Comparison of ENCODE assay signal across 9 cellular contexts in the genomic region with DNA sequence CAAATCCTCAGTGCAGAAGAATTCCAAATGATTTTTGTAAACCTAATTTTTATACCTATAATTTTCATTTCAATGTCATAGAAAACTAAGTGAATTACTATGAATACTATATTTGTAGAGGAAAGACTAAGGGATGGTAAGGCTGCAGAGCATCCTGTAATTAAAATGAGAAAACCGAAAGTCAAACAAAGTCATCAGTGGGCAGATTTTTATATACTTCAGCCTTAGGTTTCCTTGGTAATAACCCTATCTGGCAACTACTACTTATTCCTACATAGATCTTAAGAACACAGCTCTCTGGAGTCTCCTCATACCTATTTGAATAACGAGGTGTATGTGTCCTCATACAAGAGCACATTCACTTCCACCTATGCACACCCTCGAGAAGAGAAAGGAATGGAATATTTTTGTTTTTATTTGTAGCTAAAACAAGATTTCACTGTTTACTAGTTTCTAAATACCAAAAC.
DNase-seq lines count a peak whose midpoint lies in the region; ATAC-seq and TF ChIP-seq lines count a peak whose summit lies in the region.
"Had no signal": no experiment of that assay in that cellular context is flagged by ENCODE, and none has a peak within 500 bp of the region (broad histone marks: within the 10 kb centered on the region; RNA-seq: fewer than 3 reads in every experiment).

No MANE protein-coding gene starts in this region.

- H3K9me3 ChIP-seq in parathyroid adenoma (ENCODE audit: control insufficient read depth, low read length) = no peaks in the 10 kb centered on the region

- H3K4me2 ChIP-seq in parathyroid adenoma (ENCODE audit: low read length) = no peak overlapping the region

- H3K27me3 ChIP-seq in brain microvascular endothelial cell (replicated peaks) (no peaks in the 10 kb centered on the region), parathyroid adenoma (ENCODE audit: control insufficient read depth, insufficient read depth, low read length) (no peaks in the 10 kb centered on the region)

- no peaks in the 10 kb centered on the region for H3K36me3 ChIP-seq in brain microvascular endothelial cell (replicated peaks)
- no peaks in the 10 kb centered on the region for H3K36me3 ChIP-seq in parathyroid adenoma (ENCODE audit: control insufficient read depth, insufficient read depth, low read length)

- TF ChIP-seq CTCF in GM12865 (IDR thresholded peaks at IDR 0.05; ENCODE audit: insufficient read depth, low read depth, low read length, missing control alignments) = no peak
- no peak for TF ChIP-seq CTCF in brain microvascular endothelial cell (IDR thresholded peaks at IDR 0.05; ENCODE audit: low read depth, low read length, missing control alignments)
- no peak for TF ChIP-seq CTCF in parathyroid adenoma (IDR thresholded peaks at IDR 0.05)

- no peak overlapping the region for H3K9ac ChIP-seq in parathyroid adenoma

- no peaks in the 10 kb centered on the region for H3K4me1 ChIP-seq in parathyroid adenoma

- H3K27ac ChIP-seq in brain microvascular endothelial cell = peak overlapping the region; percentile 86
- no peak overlapping the region for H3K27ac ChIP-seq in parathyroid adenoma

- in situ Hi-C loops in brain microvascular endothelial cell (cut with HindIII; ENCODE audit: low pct_ligation_motif_present, low sequenced_read_pairs) = no loop called here

- peak; percentile 18 for ATAC-seq in HG03064 (IDR thresholded peaks at IDR 0.05; ENCODE audit: low read depth, unreplicated experiment)

- DNase-seq in GM12865 (ENCODE audit: low read depth) = no peak
- no peak for DNase-seq in brain microvascular endothelial cell
- no peak for DNase-seq in HuH-7.5 (ENCODE audit: low spot score)
- DNase-seq in cerebellar nuclear complex (lab: John Stamatoyannopoulos, UW) = no peak
- DNase-seq in HUDEP-2 (lab: John Stamatoyannopoulos, UW; ENCODE audit: unreplicated experiment in 76 of 76) = no peak
- no peak for DNase-seq in amniotic stem cell (lab: John Stamatoyannopoulos, UW)
- DNase-seq: GDM1 had no signal

- H3K4me3 ChIP-seq in GM12865 (ENCODE audit: low read depth, low read length) (peak overlapping the region; percentile 22; the same call in 1 of the 2 replicates), brain microvascular endothelial cell (ENCODE audit: low read depth, low read length) (no peak overlapping the region), parathyroid adenoma (ENCODE audit: low read depth, low read length) (no peak overlapping the region)

- peak overlapping the region; percentile 10 for H2AFZ ChIP-seq in parathyroid adenoma

- H3K79me2 ChIP-seq in parathyroid adenoma = no peaks in the 10 kb centered on the region
